Comparison of ENCODE assay signal across 8 cellular contexts in genomic region chr11:62573592-62574362, GRCh38. TPM values are rescaled to one million over a fixed set of nuclear protein-coding genes. Genes with fewer than 3 reads are reported as not detected.
DNase-seq lines count a peak whose midpoint lies in the region; ATAC-seq and TF ChIP-seq lines count a peak whose summit lies in the region.

TSS of gene EEF1G (minus strand) at chr11:62573891. CDS start at chr11:62573842, 49 bp downstream.

- no peaks in the 10 kb centered on the region for H3K9me3 ChIP-seq in adipocyte (ENCODE audit: control insufficient read depth, low read length)
- no peaks in the 10 kb centered on the region for H3K9me3 ChIP-seq in cardiac muscle cell (ENCODE audit: low read depth)

- ATAC-seq in HG02798 (IDR thresholded peaks at IDR 0.05; ENCODE audit: poor library complexity, unreplicated experiment), result peak; percentile 95

- H3K27ac Mint-ChIP-seq in type B pancreatic cell, result peak within 1 kb of the TSS; percentile 99

- H3K36me3 Mint-ChIP-seq in type B pancreatic cell, result peaks cover 37% of the 10 kb centered on the region

- no peak for TF ChIP-seq CTCF in GM12875 (IDR thresholded peaks at IDR 0.05; ENCODE audit: borderline replicate concordance, insufficient read depth, low read depth, low read length)
- TF ChIP-seq CTCF in cardiac muscle cell (IDR thresholded peaks at IDR 0.05; ENCODE audit: low read depth, low read length), result no peak
- no peak for TF ChIP-seq CTCF in type B pancreatic cell (conservative IDR thresholded peaks at IDR 0.05)

- peaks cover 66% of the 10 kb centered on the region for H3K4me1 ChIP-seq in adipocyte (ENCODE audit: control insufficient read depth, insufficient read depth, low read length)
- peaks cover 9% of the 10 kb centered on the region for H3K4me1 ChIP-seq in cardiac muscle cell (ENCODE audit: low read depth)

- peaks cover 36% of the 10 kb centered on the region for H3K4me1 Mint-ChIP-seq in type B pancreatic cell (ENCODE audit: unreplicated experiment)

- peak within 1 kb of the TSS; percentile 85 for H3K27ac ChIP-seq in cardiac muscle cell

- DNase-seq in NCI-H1436 (lab: John Stamatoyannopoulos, UW) (peak; percentile 99), T follicular helper cell (ENCODE audit: low read depth) (peak; percentile 98), adipocyte (ENCODE audit: low read depth) (peak; percentile 100), cardiac muscle cell (ENCODE audit: low read depth in 1 of 2, low spot score in 1 of 2) (peak; percentile 100), pons (ENCODE audit: low spot score) (peak; percentile 100), type B pancreatic cell (ENCODE audit: extremely low spot score, unreplicated experiment) (peak; percentile 98)

- H3K4me3 ChIP-seq in GM12875 (ENCODE audit: low read depth, low read length) (peak within 1 kb of the TSS; percentile 85), adipocyte (ENCODE audit: low read length) (peak within 1 kb of the TSS; percentile 94), cardiac muscle cell (peak within 1 kb of the TSS; percentile 65)

- peaks cover 46% of the 10 kb centered on the region for H3K36me3 ChIP-seq in adipocyte (ENCODE audit: control insufficient read depth, insufficient read depth, low read length, severe bottlenecking)
- H3K36me3 ChIP-seq in cardiac muscle cell, result peaks cover 46% of the 10 kb centered on the region

- H3K27me3 ChIP-seq in adipocyte (replicated peaks; ENCODE audit: control insufficient read depth, insufficient read depth, low read length) (no peaks in the 10 kb centered on the region), cardiac muscle cell (no peaks in the 10 kb centered on the region)

- peak within 1 kb of the TSS; percentile 98 for H3K4me3 Mint-ChIP-seq in type B pancreatic cell

- H3K9me3 Mint-ChIP-seq in type B pancreatic cell, result no peaks in the 10 kb centered on the region

- no peaks in the 10 kb centered on the region for H3K27me3 Mint-ChIP-seq in type B pancreatic cell

- peak within 1 kb of the TSS; percentile 99 for H3K9ac ChIP-seq in adipocyte (ENCODE audit: low read length)

RNA-seq across cellular contexts. Expression of gene EEF1G, which starts in this region (rescaled TPM):
- total RNA-seq in cardiac muscle cell (1,990 and 2,091 TPM in 2 replicates), type B pancreatic cell (ENCODE audit: low replicate concordance) (1,846 and 2,051 TPM in 2 replicates)
- 769 and 853 TPM in 2 replicates for polyA plus RNA-seq in cardiac muscle cell

Comparison
In these comparisons a context has a peak if more than half of its experiments do, and no peak if none do; other contexts are left out.
1. Peak in every context shown above with its lines: DNase-seq, ATAC-seq, H3K4me3 ChIP-seq and H3K27ac ChIP-seq.